Comparison of ENCODE assay signal across 8 cellular contexts in the genomic region with DNA sequence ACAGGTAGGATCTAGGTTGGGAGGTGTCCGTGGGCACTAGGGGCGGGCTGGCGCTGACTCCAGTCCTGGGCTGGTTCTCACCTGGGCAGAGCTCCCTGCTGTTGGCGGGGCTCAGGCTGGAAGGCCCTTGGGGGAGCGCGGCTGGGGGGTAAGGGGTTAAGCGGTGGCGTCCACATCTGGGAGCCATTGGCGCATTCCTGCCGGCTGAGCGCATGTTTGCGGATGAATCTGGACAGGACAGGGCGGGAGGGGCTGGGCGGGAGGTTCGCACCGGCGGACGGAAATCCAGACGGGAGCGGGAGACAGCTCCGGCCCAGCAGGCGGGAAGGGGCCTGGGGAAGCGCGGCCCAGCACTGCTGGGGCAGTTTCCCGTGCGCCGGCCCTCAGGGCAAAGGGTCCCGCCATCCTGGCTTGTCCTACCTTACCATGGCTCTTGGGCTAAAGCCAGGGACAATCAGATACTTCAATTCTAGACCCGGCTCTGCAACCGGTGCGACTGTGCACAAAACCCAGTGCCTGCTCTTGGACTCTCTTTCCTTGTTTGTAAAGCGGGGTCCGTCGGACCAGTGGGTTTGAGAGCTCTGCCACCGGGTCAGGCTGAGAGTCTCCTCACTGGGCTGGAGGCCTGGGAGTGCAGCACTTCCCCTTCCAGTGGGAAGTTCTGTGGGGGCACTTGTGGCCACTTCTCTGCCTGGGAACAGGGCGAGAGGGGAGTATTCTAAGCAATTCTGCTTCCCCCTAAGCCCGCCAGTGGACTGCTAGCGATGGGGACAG. TPM values are rescaled to one million over a fixed set of nuclear protein-coding genes. Genes with fewer than 3 reads are reported as not detected.
DNase-seq lines count a peak whose midpoint lies in the region; ATAC-seq and TF ChIP-seq lines count a peak whose summit lies in the region.

No MANE protein-coding gene starts in this region.

- H3K36me3 Mint-ChIP-seq in effector memory CD8-positive, alpha-beta T cell (ENCODE audit: insufficient read depth): peaks cover 50% of the 10 kb centered on the region
- no peaks in the 10 kb centered on the region for H3K36me3 Mint-ChIP-seq in mesothelial cell of epicardium

- peak overlapping the region; percentile 84 to 86 for H3K4me3 Mint-ChIP-seq in effector memory CD8-positive, alpha-beta T cell
- peak overlapping the region; percentile 92 for H3K4me3 Mint-ChIP-seq in mesothelial cell of epicardium

- peak overlapping the region; percentile 98 to 99 for H3K27ac Mint-ChIP-seq in effector memory CD8-positive, alpha-beta T cell
- H3K27ac Mint-ChIP-seq in mesothelial cell of epicardium: peak overlapping the region; percentile 97

- no peaks in the 10 kb centered on the region for H3K9me3 Mint-ChIP-seq in effector memory CD8-positive, alpha-beta T cell
- no peaks in the 10 kb centered on the region for H3K9me3 Mint-ChIP-seq in mesothelial cell of epicardium

- TF ChIP-seq CTCF in OCI-LY7 (conservative IDR thresholded peaks at IDR 0.05; ENCODE audit: low read length) (no peak), mesothelial cell of epicardium (IDR thresholded peaks at IDR 0.05; ENCODE audit: unreplicated experiment) (no peak)

- peak overlapping the region; percentile 93 for H3K4me2 ChIP-seq in OCI-LY7 (ENCODE audit: low read length)

- POLR2A ChIA-PET in OCI-LY7 (lab: Charles Lee): interaction anchor here (0.6 to 1.2 kb wide), 4 partner anchors 8 to 125 kb away, joined by 3 to 4 read pairs (median 3); a partner anchor contains a TSS

- no TSS peak for BruUV-seq in OCI-LY7 (replicated peaks; lab: Mats Ljungman, UMichigan)

- H3K9me2 ChIP-seq in OCI-LY7 (ENCODE audit: insufficient read depth, low read length): no peaks in the 10 kb centered on the region

- no peak overlapping the region for H3K27ac ChIP-seq in OCI-LY7 (ENCODE audit: low read depth, low read length, poor library complexity, severe bottlenecking)

- DNase-seq in GDM1 (lab: John Stamatoyannopoulos, UW) (peak; percentile 21), OCI-LY7 (ENCODE audit: low spot score) (no peak), mesothelial cell of epicardium (ENCODE audit: low spot score in 2 of 2, unreplicated experiment in 2 of 2) (peak; percentile 54 to 74), Ammon's horn (ENCODE audit: low spot score) (no peak), DMS114 treated with DMSO at 0.1 percent for 48 hours (lab: John Stamatoyannopoulos, UW; ENCODE audit: unreplicated experiment) (no peak)
- DNase-seq in effector memory CD8-positive, alpha-beta T cell: no peak
- no peak for DNase-seq in activated CD4-positive, CD25-positive, alpha-beta regulatory T cell treated with anti-CD3 and anti-CD28 coated beads, Interleukin-2, amount 50 U/mL, for 72 hours

- CTCF ChIA-PET in OCI-LY7 (lab: Charles Lee; ENCODE audit: unreplicated experiment): interaction anchor here (0.6 to 1.6 kb wide), 4 partner anchors 9 to 127 kb away, joined by 3 to 9 read pairs (median 4); no protein-coding TSS in a partner anchor

- H3K27me3 Mint-ChIP-seq in effector memory CD8-positive, alpha-beta T cell: no peaks in the 10 kb centered on the region
- H3K27me3 Mint-ChIP-seq in mesothelial cell of epicardium (ENCODE audit: low read depth): no peaks in the 10 kb centered on the region

- H3K4me1 ChIP-seq in OCI-LY7 (ENCODE audit: insufficient read depth, low read length, poor library complexity, severe bottlenecking): peaks cover 49% of the 10 kb centered on the region

- ATAC-seq in effector memory CD8-positive, alpha-beta T cell (replicated peaks): no peak
- no peak for ATAC-seq in HG03175 (IDR thresholded peaks at IDR 0.05; ENCODE audit: unreplicated experiment)

- H4K20me1 ChIP-seq in OCI-LY7 (ENCODE audit: insufficient read depth, low read length): peaks cover 4% of the 10 kb centered on the region; the same call in 1 of the 2 replicates

- H3K79me2 ChIP-seq in OCI-LY7 (ENCODE audit: insufficient read depth, low read depth, low read length): no peaks in the 10 kb centered on the region

- no peak overlapping the region for H3K4me3 ChIP-seq in OCI-LY7 (ENCODE audit: low read depth, low read length, poor library complexity, severe bottlenecking)

- H2AFZ ChIP-seq in OCI-LY7 (ENCODE audit: low read length): no peak overlapping the region

- intact Hi-C loops in OCI-LY7 (cut with micrococcal nuclease; ENCODE audit: unreplicated experiment): no loop called here

- peaks cover 76 to 83% of the 10 kb centered on the region in 2 donors for H3K4me1 Mint-ChIP-seq in effector memory CD8-positive, alpha-beta T cell (ENCODE audit: low read depth in 2 of 2)
- peaks cover 85% of the 10 kb centered on the region for H3K4me1 Mint-ChIP-seq in mesothelial cell of epicardium

- no peaks in the 10 kb centered on the region for H3K9me3 ChIP-seq in OCI-LY7 (ENCODE audit: low read length)

- H3K36me3 ChIP-seq in OCI-LY7 (ENCODE audit: insufficient read depth, low read length): no peaks in the 10 kb centered on the region

RNA-seq across cellular contexts. Expression of a gene that starts 7.8 kb away (rescaled TPM):
- total RNA-seq in OCI-LY7 (2014; rRNA removed; shearing (Covaris generic)): 3.1 and 5.7 TPM in 2 replicates
- total RNA-seq in OCI-LY7 (2022) (8.0 and 8.6 TPM in 2 replicates), mesothelial cell of epicardium (74.0 to 80.8 TPM (median 79.6 TPM) in 3 replicates)

RNA-seq across cellular contexts. Expression of a gene that starts 29.1 kb away (rescaled TPM):
- total RNA-seq in OCI-LY7 (2014; rRNA removed; shearing (Covaris generic)): 72.3 and 75.2 TPM in 2 replicates
- total RNA-seq in OCI-LY7 (2022): 132 and 156 TPM in 2 replicates
- total RNA-seq in mesothelial cell of epicardium: 16.4 to 18.9 TPM (median 16.8 TPM) in 3 replicates

RNA-seq across cellular contexts. Expression of a gene that starts 47.8 kb away (rescaled TPM):
- total RNA-seq in OCI-LY7 (2014; rRNA removed; shearing (Covaris generic)): not detected in 2 replicates
- total RNA-seq in OCI-LY7 (2022) (not detected in 2 replicates), mesothelial cell of epicardium (0.27 TPM in 1 of 3 replicates, not detected in the others)

Comparison
In these comparisons a context has a peak if more than half of its experiments do, and no peak if none do; other contexts are left out.
1. DNase-seq: peak in GDM1 (single experiment) and mesothelial cell of epicardium (2 of 2); none in OCI-LY7 (single experiment), effector memory CD8-positive, alpha-beta T cell (0 of 3), Ammon's horn (single experiment), DMS114 treated with DMSO at 0.1 percent for 48 hours (single experiment) and activated CD4-positive, CD25-positive, alpha-beta regulatory T cell treated with anti-CD3 and anti-CD28 coated beads, Interleukin-2, amount 50 U/mL, for 72 hours (single experiment).